ENCODE assay signal across 8 cellular contexts in genomic region chr5:137751869-137752491, GRCh38. TPM values are rescaled to one million over a fixed set of nuclear protein-coding genes. Genes with fewer than 3 reads are reported as not detected.
DNase-seq lines count a peak whose midpoint lies in the region; ATAC-seq, FAIRE-seq and TF ChIP-seq lines count a peak whose summit lies in the region.

No MANE protein-coding gene starts in this region.

- peak overlapping the region; percentile 93 to 100 (median 100) for H3K9ac ChIP-seq in BLaER1 treated with 17β-estradiol and CSF1 and Interleukin-3, amounts not matched to agents 10 nM and 100 nM

- peak overlapping the region in 10 of 11 experiments; percentile 34 to 99 (median 99); a peak in 19 of 22 replicates for H3K27ac ChIP-seq in BLaER1 treated with 17β-estradiol and CSF1 and Interleukin-3, amounts not matched to agents 10 nM and 100 nM
- H3K27ac ChIP-seq in ascending aorta = peak overlapping the region; percentile 99 to 100

- H4K20me1 ChIP-seq in BLaER1 treated with 17β-estradiol and CSF1 and Interleukin-3, amounts not matched to agents 10 nM and 100 nM = peaks cover 49 to 71% (median 64%) of the 10 kb centered on the region in 11 experiments

- TF ChIP-seq CTCF in ascending aorta (IDR thresholded peaks at IDR 0.05) = peak; percentile 53 to 81 (median 76)

- H3K27ac Mint-ChIP-seq in stimulated activated effector memory CD8-positive, alpha-beta T cell treated with anti-CD3 and anti-CD28 coated beads, Interleukin-12 subunit alpha, Interleukin-12 subunit beta, amount 100 ng/mL, for 72 hours = peak overlapping the region; percentile 100

- H3K36me3 Mint-ChIP-seq in stimulated activated effector memory CD8-positive, alpha-beta T cell treated with anti-CD3 and anti-CD28 coated beads, Interleukin-12 subunit alpha, Interleukin-12 subunit beta, amount 100 ng/mL, for 72 hours = peaks cover 66% of the 10 kb centered on the region

- H3K4me1 Mint-ChIP-seq in stimulated activated effector memory CD8-positive, alpha-beta T cell treated with anti-CD3 and anti-CD28 coated beads, Interleukin-12 subunit alpha, Interleukin-12 subunit beta, amount 100 ng/mL, for 72 hours = peaks cover 17% of the 10 kb centered on the region

- ATAC-seq in stimulated activated effector memory CD8-positive, alpha-beta T cell treated with anti-CD3 and anti-CD28 coated beads, Interleukin-12 subunit alpha, Interleukin-12 subunit beta, amount 100 ng/mL, for 72 hours = no peak
- ATAC-seq in HG02884 (IDR thresholded peaks at IDR 0.05; ENCODE audit: unreplicated experiment) (no peak), HG02852 (IDR thresholded peaks at IDR 0.05; ENCODE audit: unreplicated experiment) (no peak)

- peaks cover 0 to 50% (median 28%) of the 10 kb centered on the region in 11 experiments; a peak in 15 of 22 replicates for H3K36me3 ChIP-seq in BLaER1 treated with 17β-estradiol and CSF1 and Interleukin-3, amounts not matched to agents 10 nM and 100 nM
- H3K36me3 ChIP-seq in ascending aorta = no peaks in the 10 kb centered on the region

- intact Hi-C loops in ascending aorta (cut with DNase I) = loop anchor here (2.0 to 5.0 kb wide), 2 partner anchors 130 to 281 kb away; partner anchors contain the start of gene FAM13B

- no peak for TF ChIP-seq POLR2A in GM12891 (IDR thresholded peaks at IDR 0.05; ENCODE audit: low read depth, low read length)

- H3K4me1 ChIP-seq in BLaER1 treated with 17β-estradiol and CSF1 and Interleukin-3, amounts not matched to agents 10 nM and 100 nM = peaks cover 15 to 27% (median 23%) of the 10 kb centered on the region in 10 experiments
- peaks cover 4 to 20% of the 10 kb centered on the region in 2 donors for H3K4me1 ChIP-seq in ascending aorta

- DNase-seq in GM12891 (ENCODE audit: insufficient read length, low spot score) (no peak), NCI-H446 treated with DMSO at 0.1 percent for 48 hours (lab: John Stamatoyannopoulos, UW) (peak; percentile 4), ascending aorta (ENCODE audit: low spot score in 2 of 2) (no peak), iPS-NIHi11 (ENCODE audit: low spot score) (peak; percentile 30)
- DNase-seq in stimulated activated effector memory CD8-positive, alpha-beta T cell treated with anti-CD3 and anti-CD28 coated beads, Interleukin-12 subunit alpha, Interleukin-12 subunit beta, amount 100 ng/mL, for 72 hours (ENCODE audit: low spot score in 2 of 2) = no peak

- no peaks in the 10 kb centered on the region for H3K27me3 ChIP-seq in BLaER1 treated with 17β-estradiol and CSF1 and Interleukin-3, amounts not matched to agents 10 nM and 100 nM
- H3K27me3 ChIP-seq in ascending aorta = no peaks in the 10 kb centered on the region

- H3K4me2 ChIP-seq in BLaER1 treated with 17β-estradiol and CSF1 and Interleukin-3, amounts not matched to agents 10 nM and 100 nM = peak overlapping the region; percentile 81 to 96 (median 89)

- no peaks in the 10 kb centered on the region for H3K9me3 ChIP-seq in BLaER1 treated with 17β-estradiol and CSF1 and Interleukin-3, amounts not matched to agents 10 nM and 100 nM (replicated peaks in 1 of 11)
- no peaks in the 10 kb centered on the region for H3K9me3 ChIP-seq in ascending aorta

- no peaks in the 10 kb centered on the region for H3K9me3 Mint-ChIP-seq in stimulated activated effector memory CD8-positive, alpha-beta T cell treated with anti-CD3 and anti-CD28 coated beads, Interleukin-12 subunit alpha, Interleukin-12 subunit beta, amount 100 ng/mL, for 72 hours

- H3K4me3 Mint-ChIP-seq in stimulated activated effector memory CD8-positive, alpha-beta T cell treated with anti-CD3 and anti-CD28 coated beads, Interleukin-12 subunit alpha, Interleukin-12 subunit beta, amount 100 ng/mL, for 72 hours = peak overlapping the region; percentile 94

- peak; percentile 72 for FAIRE-seq in GM12891 (lab: Jason Lieb, UNC)

- H3K4me3 ChIP-seq in BLaER1 treated with 17β-estradiol and CSF1 and Interleukin-3, amounts not matched to agents 10 nM and 100 nM = peak overlapping the region; percentile 81 to 100 (median 94)
- H3K4me3 ChIP-seq in ascending aorta = peak overlapping the region; percentile 87 to 93

TF ChIP-seq in GM12891, 5 proteins besides CTCF, POLR2A, EP300 and RAD21:
- TF ChIP-seq POU2F2 (IDR thresholded peaks at IDR 0.05; ENCODE audit: low read depth, low read length) = no peak
- no peak for TF ChIP-seq POLR2AphosphoS5 (IDR thresholded peaks at IDR 0.05; ENCODE audit: low read depth, low read length)
- no peak for TF ChIP-seq PAX5 (IDR thresholded peaks at IDR 0.05; ENCODE audit: insufficient read depth, low read length, severe bottlenecking)
- TF ChIP-seq TAF1 (IDR thresholded peaks at IDR 0.05; ENCODE audit: low read depth, low read length) = no peak
- no peak for TF ChIP-seq SPI1 (IDR thresholded peaks at IDR 0.05; ENCODE audit: low read depth, low read length)

RNA-seq across cellular contexts. Expression of gene HNRNPA0, which starts 2.2 kb away (rescaled TPM):
- 28.5 TPM for polyA plus RNA-seq in GM12891 (2012; ENCODE audit: low read depth, missing spikeins)
- total RNA-seq in ascending aorta = 8.6 TPM

RNA-seq across cellular contexts. Expression of gene KLHL3, which starts 16.1 kb away (rescaled TPM):
- 6.1 TPM for polyA plus RNA-seq in GM12891 (2012; ENCODE audit: low read depth, missing spikeins)
- 7.5 TPM for total RNA-seq in ascending aorta

Comparison
In these comparisons a context has a peak if more than half of its experiments do, and no peak if none do; other contexts are left out.
1. DNase-seq: peak in NCI-H446 treated with DMSO at 0.1 percent for 48 hours (single experiment) and iPS-NIHi11 (single experiment); none in GM12891 (single experiment), ascending aorta (0 of 2) and stimulated activated effector memory CD8-positive, alpha-beta T cell treated with anti-CD3 and anti-CD28 coated beads, Interleukin-12 subunit alpha, Interleukin-12 subunit beta, amount 100 ng/mL, for 72 hours (0 of 2).